In the genomic region with DNA sequence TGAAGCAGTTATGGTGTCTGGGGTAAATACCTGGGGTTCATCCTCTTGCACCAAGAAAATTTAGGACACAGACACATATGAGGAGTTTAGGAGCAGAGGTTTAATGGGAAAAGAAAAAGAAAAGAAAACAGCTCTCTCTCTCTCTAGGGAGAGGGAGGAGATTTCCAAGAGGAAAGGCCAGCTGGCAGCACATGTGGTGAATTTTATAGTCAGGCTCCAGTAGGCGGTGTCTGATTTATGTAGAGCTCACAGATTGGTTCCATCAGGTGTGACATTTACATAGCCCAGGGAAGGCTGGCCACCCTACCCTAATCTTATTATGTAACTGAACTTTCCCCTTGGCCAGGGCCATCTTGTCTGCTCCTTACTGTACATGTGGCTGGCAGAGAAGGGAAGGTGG, we compare ENCODE assay signal across 14 cellular contexts.
DNase-seq lines count a peak whose midpoint lies in the region; ATAC-seq and TF ChIP-seq lines count a peak whose summit lies in the region.
"Had no signal": no experiment of that assay in that cellular context is flagged by ENCODE, and none has a peak within 500 bp of the region (broad histone marks: within the 10 kb centered on the region; RNA-seq: fewer than 3 reads in every experiment).

No MANE protein-coding gene starts in this region.

- DNase-seq in Right ventricle myocardium inferior (ENCODE audit: missing footprints) (no peak), right atrium auricular region (ENCODE audit: low spot score) (no peak), NCI-H82 (lab: John Stamatoyannopoulos, UW) (peak; percentile 99), cardiac muscle cell (ENCODE audit: low read depth in 1 of 2, low spot score in 1 of 2) (peak; percentile 31 to 53), thyroid gland (peak; percentile 57 to 61), GM10266 (ENCODE audit: extremely low spot score) (no peak), T-helper 17 cell (no peak)
- no peak for DNase-seq in stimulated activated CD4-positive, alpha-beta T cell treated with anti-CD3 and anti-CD28 coated beads, Interleukin-12 subunit alpha, Interleukin-12 subunit beta, amount 100 ng/mL, for 4 hours
- DNase-seq: activated CD4-positive, alpha-beta T cell treated with anti-CD3 and anti-CD28 coated beads, Interleukin-2, amount 50 U/mL, for 1 hour; EL; naive thymus-derived CD4-positive, alpha-beta T cell had no signal

- H3K9me3 ChIP-seq in right atrium auricular region: peaks cover 0 to 3% of the 10 kb centered on the region in 2 donors
- no peaks in the 10 kb centered on the region for H3K9me3 ChIP-seq in cardiac muscle cell (ENCODE audit: low read depth)
- H3K9me3 ChIP-seq in thyroid gland: no peaks in the 10 kb centered on the region
- H3K9me3 ChIP-seq in T-helper 17 cell (ENCODE audit: control insufficient read depth, low read length, poor library complexity, severe bottlenecking): no peaks in the 10 kb centered on the region

- peak in 1 of 2 donors; percentile 77 for TF ChIP-seq POLR2A in thyroid gland (IDR thresholded peaks at IDR 0.05)

- no peaks in the 10 kb centered on the region for H3K27me3 Mint-ChIP-seq in T-helper 17 cell
- H3K27me3 Mint-ChIP-seq: IgD-negative memory B cell; naive thymus-derived CD4-positive, alpha-beta T cell had no signal

- no peak for TF ChIP-seq CTCF in right atrium auricular region (IDR thresholded peaks at IDR 0.05)
- no peak for TF ChIP-seq CTCF in cardiac muscle cell (IDR thresholded peaks at IDR 0.05; ENCODE audit: low read depth, low read length)
- TF ChIP-seq CTCF in thyroid gland (IDR thresholded peaks at IDR 0.05): peak in 1 of 6 experiments; percentile 26
- no peak for TF ChIP-seq CTCF in GM10266 (IDR thresholded peaks at IDR 0.05; ENCODE audit: control insufficient read depth, insufficient read depth, low read depth, missing control alignments)

- H3K27me3 ChIP-seq in right atrium auricular region (no peaks in the 10 kb centered on the region), cardiac muscle cell (no peaks in the 10 kb centered on the region), thyroid gland (no peaks in the 10 kb centered on the region)
- H3K27me3 ChIP-seq: esophagus muscularis mucosa had no signal

- WGBS in thyroid gland, 2 donors: 69 to 75% methylated on average over 1 of the region's 1 CpG

- H3K27ac Mint-ChIP-seq in T-helper 17 cell: no peak overlapping the region
- H3K27ac Mint-ChIP-seq: IgD-negative memory B cell; naive thymus-derived CD4-positive, alpha-beta T cell had no signal

- H3K36me3 ChIP-seq in right atrium auricular region: no peaks in the 10 kb centered on the region
- no peaks in the 10 kb centered on the region for H3K36me3 ChIP-seq in cardiac muscle cell
- H3K36me3 ChIP-seq in thyroid gland: no peaks in the 10 kb centered on the region
- H3K36me3 ChIP-seq: esophagus muscularis mucosa had no signal

- H3K27ac ChIP-seq in right atrium auricular region: no peak overlapping the region
- H3K27ac ChIP-seq in cardiac muscle cell: no peak overlapping the region
- H3K27ac ChIP-seq in thyroid gland: peak overlapping the region; percentile 60 to 92 (median 75)
- H3K27ac ChIP-seq: esophagus muscularis mucosa, skin epidermis had no signal

- no peaks in the 10 kb centered on the region for H3K36me3 Mint-ChIP-seq in T-helper 17 cell (ENCODE audit: low read depth)
- H3K36me3 Mint-ChIP-seq: IgD-negative memory B cell had no signal

- no peak overlapping the region for H3K4me3 Mint-ChIP-seq in T-helper 17 cell
- H3K4me3 Mint-ChIP-seq: IgD-negative memory B cell; naive thymus-derived CD4-positive, alpha-beta T cell had no signal

- peak; percentile 93 for ATAC-seq in Right ventricle myocardium inferior
- no peak for ATAC-seq in T-helper 17 cell
- ATAC-seq: naive thymus-derived CD4-positive, alpha-beta T cell had no signal

- H3K4me1 ChIP-seq in right atrium auricular region: no peaks in the 10 kb centered on the region
- H3K4me1 ChIP-seq in cardiac muscle cell (ENCODE audit: low read depth): no peaks in the 10 kb centered on the region
- H3K4me1 ChIP-seq in thyroid gland: peaks cover 5 to 9% of the 10 kb centered on the region in 2 donors
- H3K4me1 ChIP-seq: esophagus muscularis mucosa had no signal

- H3K4me3 ChIP-seq in right atrium auricular region: no peak overlapping the region
- H3K4me3 ChIP-seq in cardiac muscle cell: no peak overlapping the region
- H3K4me3 ChIP-seq in thyroid gland (replicated peaks in 1 of 3): peak overlapping the region in 2 of 3 donors; percentile 24 to 37
- H3K4me3 ChIP-seq: esophagus muscularis mucosa had no signal

- no peaks in the 10 kb centered on the region for H3K4me1 Mint-ChIP-seq in T-helper 17 cell
- H3K4me1 Mint-ChIP-seq: IgD-negative memory B cell; naive thymus-derived CD4-positive, alpha-beta T cell had no signal

- intact Hi-C loops in Right ventricle myocardium inferior (cut with DNase I) (no loop called here), thyroid gland (cut with DNase I) (no loop called here)

Comparison
In these comparisons a context has a peak if more than half of its experiments do, and no peak if none do; other contexts are left out.
1. DNase-seq: peak in NCI-H82 (single experiment), cardiac muscle cell (2 of 2) and thyroid gland (2 of 2); none in Right ventricle myocardium inferior (single experiment), right atrium auricular region (single experiment), stimulated activated CD4-positive, alpha-beta T cell treated with anti-CD3 and anti-CD28 coated beads, Interleukin-12 subunit alpha, Interleukin-12 subunit beta, amount 100 ng/mL, for 4 hours (single experiment), GM10266 (single experiment) and T-helper 17 cell (0 of 3).
2. H3K27ac ChIP-seq: peak in thyroid gland (3 of 3); none in right atrium auricular region (0 of 2) and cardiac muscle cell (single experiment).
3. H3K4me3 ChIP-seq: peak in thyroid gland (2 of 3); none in right atrium auricular region (0 of 2) and cardiac muscle cell (single experiment).